Comparison of ENCODE assay signal across 8 cellular contexts in the genomic region with DNA sequence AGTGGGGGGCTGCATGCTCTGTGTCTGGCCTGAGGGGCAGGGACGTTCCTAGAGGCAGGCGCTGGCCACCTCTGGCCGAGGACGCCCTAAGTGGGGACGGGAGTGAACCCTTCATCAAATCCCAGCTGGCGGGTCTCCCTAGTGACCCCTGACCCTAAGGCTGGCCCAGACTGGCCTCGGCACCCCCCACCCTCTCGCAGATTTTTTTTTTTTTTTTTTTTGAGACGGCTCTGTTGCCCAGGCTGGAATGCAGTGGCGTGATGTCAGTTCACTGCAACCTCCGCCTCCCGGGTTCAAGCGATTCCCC. TPM values are rescaled to one million over a fixed set of nuclear protein-coding genes. Genes with fewer than 3 reads are reported as not detected.
A peak's percentile ranks its signal among the peaks of the same experiment; 100 is the strongest.
DNase-seq lines count a peak whose midpoint lies in the region; ATAC-seq and TF ChIP-seq lines count a peak whose summit lies in the region.

No MANE protein-coding gene starts in this region.

- DNase-seq in DND-41 (no peak), RWPE2 (ENCODE audit: low spot score) (peak; percentile 58), esophagus muscularis mucosa (ENCODE audit: extremely low spot score) (no peak), DMS153 treated with DMSO at 0.1 percent for 48 hours (lab: John Stamatoyannopoulos, UW; ENCODE audit: unreplicated experiment) (no peak)
- no peak for DNase-seq in NK-92 treated with Interleukin-12 subunit alpha and Interleukin-12 subunit beta, amount 100 ng/mL, for 24 hours (lab: John Stamatoyannopoulos, UW)
- no peak for DNase-seq in stimulated activated CD4-positive, alpha-beta T cell treated with anti-CD3 and anti-CD28 coated beads, Interleukin-4, amount 100 ng/mL, for 1 hour

- H3K9me3 ChIP-seq in DND-41 (ENCODE audit: insufficient read depth, low read length, severe bottlenecking) = no peaks in the 10 kb centered on the region
- H3K9me3 ChIP-seq in RWPE2 (ENCODE audit: severe bottlenecking) = no peaks in the 10 kb centered on the region
- no peaks in the 10 kb centered on the region for H3K9me3 ChIP-seq in esophagus muscularis mucosa
- no peaks in the 10 kb centered on the region for H3K9me3 ChIP-seq in parathyroid adenoma (ENCODE audit: control insufficient read depth, low read length)

- H3K9ac ChIP-seq in DND-41 (ENCODE audit: low read depth, low read length) (peak overlapping the region; percentile 99), parathyroid adenoma (no peak overlapping the region)

- H3K27me3 ChIP-seq in DND-41 (ENCODE audit: insufficient read depth, low read length, poor library complexity) = no peaks in the 10 kb centered on the region
- H3K27me3 ChIP-seq in RWPE2 (ENCODE audit: insufficient read depth, poor library complexity, severe bottlenecking) = no peaks in the 10 kb centered on the region
- H3K27me3 ChIP-seq in esophagus muscularis mucosa = no peaks in the 10 kb centered on the region
- no peaks in the 10 kb centered on the region for H3K27me3 ChIP-seq in parathyroid adenoma (ENCODE audit: control insufficient read depth, insufficient read depth, low read length)

- H3K4me3 ChIP-seq in DND-41 (ENCODE audit: low read depth in 1 of 2, low read length in 2 of 2) (peak overlapping the region; percentile 53 to 71), RWPE2 (ENCODE audit: severe bottlenecking) (peak overlapping the region; percentile 76), esophagus muscularis mucosa (peak overlapping the region; percentile 61 to 93 (median 78)), parathyroid adenoma (ENCODE audit: low read depth, low read length) (peak overlapping the region; percentile 63)

- peak overlapping the region; percentile 75 for H2AFZ ChIP-seq in DND-41 (ENCODE audit: low read depth, low read length)
- peak overlapping the region; percentile 86 for H2AFZ ChIP-seq in parathyroid adenoma

- peak overlapping the region; percentile 82 for H3K4me2 ChIP-seq in DND-41 (ENCODE audit: insufficient read depth, low read length)
- H3K4me2 ChIP-seq in parathyroid adenoma (ENCODE audit: low read length) = peak overlapping the region; percentile 79

- WGBS in esophagus muscularis mucosa = 45% methylated on average over 10 of the region's 13 CpGs

- peaks cover 37% of the 10 kb centered on the region for H3K4me1 ChIP-seq in DND-41 (ENCODE audit: insufficient read depth, low read length)
- peaks cover 4% of the 10 kb centered on the region for H3K4me1 ChIP-seq in RWPE2 (ENCODE audit: insufficient read depth, poor library complexity, severe bottlenecking)
- H3K4me1 ChIP-seq in esophagus muscularis mucosa = peaks cover 58 to 84% (median 72%) of the 10 kb centered on the region in 4 donors
- H3K4me1 ChIP-seq in parathyroid adenoma = peaks cover 15% of the 10 kb centered on the region

- H4K20me1 ChIP-seq in DND-41 (ENCODE audit: insufficient read depth, low read length) = peaks cover 30% of the 10 kb centered on the region

- TF ChIP-seq POLR2A in esophagus muscularis mucosa (IDR thresholded peaks at IDR 0.05; ENCODE audit: low read depth) = no peak

- TF ChIP-seq CTCF in DND-41 (IDR thresholded peaks at IDR 0.05; ENCODE audit: borderline replicate concordance, extremely low read depth, low read length, poor library complexity, severe bottlenecking) = no peak
- TF ChIP-seq CTCF in RWPE2 (IDR thresholded peaks at IDR 0.05; ENCODE audit: poor library complexity, severe bottlenecking) = no peak
- no peak for TF ChIP-seq CTCF in esophagus muscularis mucosa (IDR thresholded peaks at IDR 0.05)
- TF ChIP-seq CTCF in parathyroid adenoma (IDR thresholded peaks at IDR 0.05) = no peak

- peaks cover 25% of the 10 kb centered on the region for H3K36me3 ChIP-seq in DND-41 (ENCODE audit: insufficient read depth, low read length)
- H3K36me3 ChIP-seq in RWPE2 (ENCODE audit: low read depth) = peaks cover 6% of the 10 kb centered on the region; the same call in 1 of the 2 replicates
- H3K36me3 ChIP-seq in esophagus muscularis mucosa = peaks cover 0 to 8% (median 5%) of the 10 kb centered on the region in 4 donors
- H3K36me3 ChIP-seq in parathyroid adenoma (ENCODE audit: control insufficient read depth, insufficient read depth, low read length) = no peaks in the 10 kb centered on the region

- H3K79me2 ChIP-seq in DND-41 (ENCODE audit: insufficient read depth, low read length) (peaks cover 32% of the 10 kb centered on the region), parathyroid adenoma (peaks cover 5% of the 10 kb centered on the region)

- H3K27ac ChIP-seq in DND-41 (ENCODE audit: low read length) (peak overlapping the region; percentile 92), RWPE2 (ENCODE audit: poor library complexity, severe bottlenecking) (peak overlapping the region; percentile 66), esophagus muscularis mucosa (replicated peaks in 1 of 4) (peak overlapping the region; percentile 93 to 96 (median 94)), parathyroid adenoma (peak overlapping the region; percentile 82)

- intact Hi-C loops in esophagus muscularis mucosa (cut with DNase I) = loop anchor here (5.0 kb wide), 2 partner anchors 154 to 274 kb away; partner anchors contain the start of genes CFAP99, FAM193A and ZFYVE28

- ATAC-seq in DND-41 (ENCODE audit: insufficient read depth, low read depth) (no peak), RWPE2 (ENCODE audit: low read depth) (no peak), HG02798 (IDR thresholded peaks at IDR 0.05; ENCODE audit: poor library complexity, unreplicated experiment) (no peak)

- TF ChIP-seq EP300 in esophagus muscularis mucosa (IDR thresholded peaks at IDR 0.05) = no peak

RNA-seq across cellular contexts. Expression of gene MXD4, which starts 1.0 kb away (rescaled TPM):
- 10 to 100 TPM; 38.8 to 86.4 (median 59.2) TPM for total RNA-seq in esophagus muscularis mucosa

RNA-seq across cellular contexts. Expression of gene HAUS3, which starts 21.0 kb away (rescaled TPM):
- total RNA-seq in esophagus muscularis mucosa = 10 to 100 TPM in 3 of 4 donors, 1 to 10 TPM in 1; 9.9 to 14.1 (median 11.3) TPM

RNA-seq across cellular contexts. Expression of gene POLN, which starts 21.0 kb away (rescaled TPM):
- total RNA-seq in esophagus muscularis mucosa = 1 to 10 TPM; 1.2 to 3.3 (median 2.7) TPM
